In genomic region chr9:6827370-6827949, GRCh38 we compare ENCODE assay signal across 8 cellular contexts.
DNase-seq lines count a peak whose midpoint lies in the region; ATAC-seq, FAIRE-seq and TF ChIP-seq lines count a peak whose summit lies in the region.

No MANE protein-coding gene starts in this region.

- H2AFZ ChIP-seq in PC-3 (ENCODE audit: low read length) = no peak overlapping the region
- H2AFZ ChIP-seq in mammary epithelial cell (ENCODE audit: low read depth, low read length) = no peak overlapping the region

- H3K27ac ChIP-seq in 22Rv1 = no peak overlapping the region
- no peak overlapping the region for H3K27ac ChIP-seq in PC-3 (ENCODE audit: low read length)
- no peak overlapping the region for H3K27ac ChIP-seq in mammary epithelial cell (ENCODE audit: insufficient read depth, low read depth, low read length)
- H3K27ac ChIP-seq in right lobe of liver = no peak overlapping the region

- no TSS peak for BruUV-seq in PC-3 (replicated peaks; lab: Mats Ljungman, UMichigan)
- no TSS peak for BruUV-seq in mammary epithelial cell (replicated peaks; lab: Mats Ljungman, UMichigan)

- CTCF ChIA-PET in PC-3 (lab: Charles Lee) (interaction anchor here (0.5 to 1.3 kb wide), 3 partner anchors 108 to 176 kb away, joined by 3 to 8 read pairs (median 4); no protein-coding TSS in a partner anchor), mammary epithelial cell (lab: Charles Lee; ENCODE audit: low non-redundant PET) (interaction anchor here (0.5 to 0.7 kb wide), 4 partner anchors 16 to 493 kb away, joined by 3 to 13 read pairs (median 4); no protein-coding TSS in a partner anchor)

- H3K27me3 ChIP-seq in PC-3 (ENCODE audit: low read length) = no peaks in the 10 kb centered on the region
- no peaks in the 10 kb centered on the region for H3K27me3 ChIP-seq in mammary epithelial cell (ENCODE audit: insufficient read depth, low read length)
- no peaks in the 10 kb centered on the region for H3K27me3 ChIP-seq in right lobe of liver

- DNase-seq in DMS79 (lab: John Stamatoyannopoulos, UW) = peak; percentile 49
- DNase-seq in HTR-8/SVneo (ENCODE audit: insufficient read length, low spot score) = peak; percentile 63
- peak; percentile 79 for DNase-seq in PC-3
- DNase-seq in mammary epithelial cell = peak; percentile 20
- no peak for DNase-seq in right lobe of liver

- ATAC-seq in PC-3 = peak; percentile 57
- ATAC-seq in right lobe of liver = peak; percentile 45 to 50 (median 46)
- ATAC-seq in HG02840 (IDR thresholded peaks at IDR 0.05; ENCODE audit: low FRiP score, unreplicated experiment) = no peak
- ATAC-seq in HG03280 (IDR thresholded peaks at IDR 0.05; ENCODE audit: unreplicated experiment) = no peak

- 59% methylated on average over 3 of the region's 3 CpGs for WGBS in mammary epithelial cell (ENCODE audit: low coverage, missing lambda C conversion rate)
- 40% methylated on average over 3 of the region's 3 CpGs for WGBS in right lobe of liver (ENCODE audit: insufficient coverage, low coverage, low lambda C conversion rate, missing lambda C conversion rate)

- H3K9me2 ChIP-seq in PC-3 (replicated peaks; ENCODE audit: low read length) = no peaks in the 10 kb centered on the region

- in situ Hi-C loops in mammary epithelial cell (cut with MboI; ENCODE audit: low sequenced_read_pairs in 2 of 2) = no loop called here

- no peaks in the 10 kb centered on the region for H3F3A ChIP-seq in PC-3 (ENCODE audit: low read length, unreplicated experiment)

- intact Hi-C loops in PC-3 (cut with micrococcal nuclease) = loop anchor here (1.0 kb wide), 2 partner anchors 80 to 225 kb away; no protein-coding TSS in a partner anchor
- intact Hi-C loops in mammary epithelial cell (cut with micrococcal nuclease) = loop anchor here (2.0 kb wide), 1 partner anchor 69 kb away; no protein-coding TSS in a partner anchor
- intact Hi-C loops in right lobe of liver (cut with DNase I) = no loop called here

- no peak for TF ChIP-seq POLR2A in right lobe of liver (IDR thresholded peaks at IDR 0.05)

- FAIRE-seq in HTR-8/SVneo (lab: Jason Lieb, UNC) = no peak

- peaks cover 10% of the 10 kb centered on the region for H3K4me1 ChIP-seq in PC-3 (ENCODE audit: insufficient read depth, low read length)
- H3K4me1 ChIP-seq in mammary epithelial cell (ENCODE audit: insufficient read depth, low read length) = no peaks in the 10 kb centered on the region
- H3K4me1 ChIP-seq in right lobe of liver = no peaks in the 10 kb centered on the region

- H3K9ac ChIP-seq in PC-3 (ENCODE audit: low read length) (no peak overlapping the region), mammary epithelial cell (ENCODE audit: insufficient read depth, low read length) (no peak overlapping the region)

- POLR2A ChIA-PET in PC-3 (lab: Charles Lee; ENCODE audit: unreplicated experiment) = no interaction called here

- TF ChIP-seq CTCF in 22Rv1 (IDR thresholded peaks at IDR 0.05) (peak; percentile 76), PC-3 (conservative IDR thresholded peaks at IDR 0.05; ENCODE audit: low read depth, low read length) (peak; percentile 76), mammary epithelial cell (conservative IDR thresholded peaks at IDR 0.05 in 1 of 2, IDR thresholded peaks at IDR 0.05 in 1 of 2; ENCODE audit: extremely low read depth in 1 of 2, insufficient read depth in 1 of 2, low read depth in 1 of 2, low read length in 2 of 2) (peak; percentile 31 to 57), right lobe of liver (IDR thresholded peaks at IDR 0.05) (peak; percentile 46 to 57 (median 51))

- H4K20me1 ChIP-seq in PC-3 (ENCODE audit: low read length) (no peaks in the 10 kb centered on the region), mammary epithelial cell (ENCODE audit: insufficient read depth, low read length) (no peaks in the 10 kb centered on the region)

- H3K9me3 ChIP-seq in PC-3 (ENCODE audit: low read length) = no peaks in the 10 kb centered on the region
- H3K9me3 ChIP-seq in mammary epithelial cell (replicated peaks; ENCODE audit: insufficient read depth, low read length) = no peaks in the 10 kb centered on the region
- no peaks in the 10 kb centered on the region for H3K9me3 ChIP-seq in right lobe of liver

- H3K79me2 ChIP-seq in PC-3 (ENCODE audit: low read length) (no peaks in the 10 kb centered on the region), mammary epithelial cell (ENCODE audit: insufficient read depth, low read length) (no peaks in the 10 kb centered on the region)

- dilution Hi-C loops in mammary epithelial cell (cut with HindIII; ENCODE audit: low sequenced_read_pairs) = no loop called here

- H3K4me2 ChIP-seq in PC-3 (ENCODE audit: low read length) (no peak overlapping the region), mammary epithelial cell (ENCODE audit: insufficient read depth, low read depth, low read length) (no peak overlapping the region)

- H3K4me3 ChIP-seq in PC-3 (ENCODE audit: low read length) = no peak overlapping the region
- no peak overlapping the region for H3K4me3 ChIP-seq in mammary epithelial cell (replicated peaks in 1 of 3; ENCODE audit: insufficient read depth in 1 of 3, low read depth in 2 of 3, low read length in 3 of 3)
- no peak overlapping the region for H3K4me3 ChIP-seq in right lobe of liver

- H3K36me3 ChIP-seq in PC-3 (ENCODE audit: low read depth, low read length) = no peaks in the 10 kb centered on the region
- H3K36me3 ChIP-seq in mammary epithelial cell (ENCODE audit: insufficient read depth, low read length) = no peaks in the 10 kb centered on the region
- peaks cover 0 to 4% (median 0%) of the 10 kb centered on the region in 4 donors for H3K36me3 ChIP-seq in right lobe of liver

Comparison
In these comparisons a context has a peak if more than half of its experiments do, and no peak if none do; other contexts are left out.
1. DNase-seq: peak in DMS79 (single experiment), HTR-8/SVneo (single experiment), PC-3 (single experiment) and mammary epithelial cell (single experiment); none in right lobe of liver (0 of 3).
2. ATAC-seq: peak in PC-3 (single experiment) and right lobe of liver (4 of 4); none in HG02840 (single experiment) and HG03280 (single experiment).
3. intact Hi-C loops: an anchor here in PC-3 (1.0 kb wide) and mammary epithelial cell (2.0 kb wide); none called in right lobe of liver.
4. Peak in every context shown above with its lines, with median percentiles within 50 percentile points of each other: CTCF ChIP-seq.